25 cellular contexts compared by ENCODE assay signal in the genomic region with DNA sequence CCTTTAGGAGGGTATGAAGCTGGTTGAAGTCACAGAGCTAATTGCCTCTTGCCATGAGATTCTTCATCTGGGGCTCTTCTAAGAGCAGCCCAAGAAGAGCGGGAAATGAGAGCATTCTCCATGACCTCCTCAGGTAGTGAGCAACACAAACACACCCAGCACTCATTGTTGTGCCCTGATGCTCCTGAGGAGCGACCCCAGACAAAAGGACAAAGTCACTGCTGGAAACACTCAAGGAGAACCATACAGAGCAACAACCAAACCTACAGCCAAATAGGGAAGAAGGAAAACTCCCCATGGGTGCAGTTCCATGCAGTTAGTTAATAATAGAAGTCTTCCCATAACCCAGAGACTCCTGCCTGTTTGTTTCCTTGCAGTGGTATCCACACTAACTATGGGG.
"Had no signal": no experiment of that assay in that cellular context is flagged by ENCODE, and none has a peak within 500 bp of the region (broad histone marks: within the 10 kb centered on the region; RNA-seq: fewer than 3 reads in every experiment).

No MANE protein-coding gene starts in this region.

- H3K27me3 Mint-ChIP-seq: activated naive CD4-positive, alpha-beta T cell treated with anti-CD3 and anti-CD28 coated beads, Interleukin-2, amount 10 ng/mL, durations not matched to agents 7 days and 5 days had no signal

- H3K4me3 Mint-ChIP-seq: activated CD4-positive, alpha-beta memory T cell treated with anti-CD3 and anti-CD28 coated beads for 36 hours; activated CD8-positive, alpha-beta memory T cell treated with anti-CD3 and anti-CD28 coated beads, Interleukin-2, amount 10 ng/mL, durations not matched to agents 7 days and 5 days; activated CD8-positive, alpha-beta T cell treated with anti-CD3 and anti-CD28 coated beads, Interleukin-2, amount 10 ng/mL, durations not matched to agents 7 days and 5 days; activated naive CD4-positive, alpha-beta T cell treated with anti-CD3 and anti-CD28 coated beads, Interleukin-2, amount 10 ng/mL, durations not matched to agents 7 days and 5 days; activated naive CD8-positive, alpha-beta T cell treated with anti-CD3 and anti-CD28 coated beads, Interleukin-2, amount 10 ng/mL, durations not matched to agents 7 days and 5 days; activated T-helper 1 cell treated with anti-CD3 and anti-CD28 coated beads, Interleukin-12 subunit alpha, Interleukin-12 subunit beta, Interleukin-2, Interleukin-4 antibody, amounts not matched to agents 30 ng/mL and 10 ng/mL and 1 ng/mL, durations not matched to agents 14 hours and 24 hours and 36 hours; central memory CD8-positive, alpha-beta T cell; effector memory CD8-positive, alpha-beta T cell had no signal

- H3K9me3 Mint-ChIP-seq: activated CD4-positive, alpha-beta memory T cell treated with anti-CD3 and anti-CD28 coated beads for 36 hours; activated naive CD4-positive, alpha-beta T cell treated with anti-CD3 and anti-CD28 coated beads, Interleukin-2, amount 10 ng/mL, durations not matched to agents 7 days and 5 days; activated naive CD8-positive, alpha-beta T cell treated with anti-CD3 and anti-CD28 coated beads, Interleukin-2, amount 10 ng/mL, durations not matched to agents 7 days and 5 days; activated T-helper 1 cell treated with anti-CD3 and anti-CD28 coated beads, Interleukin-12 subunit alpha, Interleukin-12 subunit beta, Interleukin-2, Interleukin-4 antibody, amounts not matched to agents 30 ng/mL and 10 ng/mL and 1 ng/mL, durations not matched to agents 14 hours and 24 hours and 36 hours; activated T-helper 2 cell treated with anti-CD3 and anti-CD28 coated beads, Interferon-gamma antibody, Interleukin-2, Interleukin-4, amounts not matched to agents 10 μg/mL and 5 μg/mL and 100 μg/mL, durations not matched to agents 14 hours and 24 hours and 36 hours; central memory CD8-positive, alpha-beta T cell; effector memory CD8-positive, alpha-beta T cell had no signal

- H3K36me3 Mint-ChIP-seq: activated CD4-positive, alpha-beta memory T cell treated with anti-CD3 and anti-CD28 coated beads for 36 hours; activated CD8-positive, alpha-beta memory T cell treated with anti-CD3 and anti-CD28 coated beads, Interleukin-2, amount 10 ng/mL, durations not matched to agents 7 days and 5 days; activated naive CD4-positive, alpha-beta T cell treated with anti-CD3 and anti-CD28 coated beads, Interleukin-2, amount 10 ng/mL, durations not matched to agents 7 days and 5 days; activated naive CD4-positive, alpha-beta T cell treated with anti-CD3 and anti-CD28 coated beads, Interleukin-2, amount 50 U/mL, for 72 hours; activated naive CD8-positive, alpha-beta T cell treated with anti-CD3 and anti-CD28 coated beads, Interleukin-2, amount 10 ng/mL, durations not matched to agents 7 days and 5 days had no signal

- H3K27me3 ChIP-seq: ascending aorta, brain microvascular endothelial cell, esophagus squamous epithelium, gastroesophageal sphincter had no signal

- DNase-seq: activated CD4-positive, alpha-beta memory T cell treated with anti-CD3 and anti-CD28 coated beads for 36 hours; activated CD4-positive, alpha-beta T cell treated with anti-CD3 and anti-CD28 coated beads for 48 hours; activated CD8-positive, alpha-beta memory T cell treated with anti-CD3 and anti-CD28 coated beads, Interleukin-2, amount 10 ng/mL, durations not matched to agents 7 days and 5 days; activated CD8-positive, alpha-beta memory T cell treated with anti-CD3 and anti-CD28 coated beads, Interleukin-2, amount 50 U/mL, for 4 hours; activated CD8-positive, alpha-beta T cell treated with anti-CD3 and anti-CD28 coated beads, Interleukin-2, amount 10 ng/mL, durations not matched to agents 7 days and 5 days; activated effector memory CD4-positive, alpha-beta T cell treated with anti-CD3 and anti-CD28 coated beads, Interleukin-2, amount 50 U/mL, for 16 hours; activated naive CD4-positive, alpha-beta T cell treated with anti-CD3 and anti-CD28 coated beads, Interleukin-2, amount 10 ng/mL, durations not matched to agents 7 days and 5 days; activated naive CD8-positive, alpha-beta T cell treated with anti-CD3 and anti-CD28 coated beads, Interleukin-2, amount 10 ng/mL, durations not matched to agents 7 days and 5 days; activated T-cell treated with anti-CD3 and anti-CD28 coated beads, Interleukin-2, amount 50 U/mL, for 1 hour; activated T-cell treated with anti-CD3 and anti-CD28 coated beads, Interleukin-2, amount 50 U/mL, for 48 hours; brain microvascular endothelial cell; cortex of kidney; dermis blood vessel endothelial cell; effector CD4-positive, alpha-beta T cell; effector memory CD8-positive, alpha-beta T cell; esophagus squamous epithelium; foreskin melanocyte; heart right ventricle; T-helper 2 cell had no signal

- H3K9me3 ChIP-seq: ascending aorta, esophagus squamous epithelium, gastroesophageal sphincter, heart right ventricle had no signal

- H3K4me1 ChIP-seq: ascending aorta, esophagus squamous epithelium, heart right ventricle had no signal

- H3K4me3 ChIP-seq: ascending aorta, esophagus squamous epithelium, gastroesophageal sphincter, heart right ventricle had no signal

- H3K27ac Mint-ChIP-seq: activated CD4-positive, alpha-beta memory T cell treated with anti-CD3 and anti-CD28 coated beads for 36 hours; activated CD8-positive, alpha-beta memory T cell treated with anti-CD3 and anti-CD28 coated beads, Interleukin-2, amount 10 ng/mL, durations not matched to agents 7 days and 5 days; activated CD8-positive, alpha-beta T cell treated with anti-CD3 and anti-CD28 coated beads, Interleukin-2, amount 10 ng/mL, durations not matched to agents 7 days and 5 days; activated naive CD4-positive, alpha-beta T cell treated with anti-CD3 and anti-CD28 coated beads, Interleukin-2, amount 10 ng/mL, durations not matched to agents 7 days and 5 days; activated naive CD4-positive, alpha-beta T cell treated with anti-CD3 and anti-CD28 coated beads, Interleukin-2, amount 50 U/mL, for 72 hours; activated naive CD8-positive, alpha-beta T cell treated with anti-CD3 and anti-CD28 coated beads, Interleukin-2, amount 10 ng/mL, durations not matched to agents 7 days and 5 days; activated T-helper 1 cell treated with anti-CD3 and anti-CD28 coated beads, Interleukin-12 subunit alpha, Interleukin-12 subunit beta, Interleukin-2, Interleukin-4 antibody, amounts not matched to agents 30 ng/mL and 10 ng/mL and 1 ng/mL, durations not matched to agents 14 hours and 24 hours and 36 hours; activated T-helper 2 cell treated with anti-CD3 and anti-CD28 coated beads, Interferon-gamma antibody, Interleukin-2, Interleukin-4, amounts not matched to agents 10 μg/mL and 5 μg/mL and 100 μg/mL, durations not matched to agents 14 hours and 24 hours and 36 hours; effector memory CD8-positive, alpha-beta T cell had no signal

- H3K4me1 Mint-ChIP-seq: activated CD8-positive, alpha-beta memory T cell treated with anti-CD3 and anti-CD28 coated beads, Interleukin-2, amount 10 ng/mL, durations not matched to agents 7 days and 5 days; activated naive CD4-positive, alpha-beta T cell treated with anti-CD3 and anti-CD28 coated beads, Interleukin-2, amount 10 ng/mL, durations not matched to agents 7 days and 5 days; activated naive CD8-positive, alpha-beta T cell treated with anti-CD3 and anti-CD28 coated beads, Interleukin-2, amount 10 ng/mL, durations not matched to agents 7 days and 5 days; central memory CD8-positive, alpha-beta T cell had no signal

- ATAC-seq: activated CD8-positive, alpha-beta memory T cell treated with anti-CD3 and anti-CD28 coated beads, Interleukin-2, amount 10 ng/mL, durations not matched to agents 7 days and 5 days; activated CD8-positive, alpha-beta T cell treated with anti-CD3 and anti-CD28 coated beads, Interleukin-2, amount 10 ng/mL, durations not matched to agents 7 days and 5 days; activated naive CD4-positive, alpha-beta T cell treated with anti-CD3 and anti-CD28 coated beads, Interleukin-2, amount 50 U/mL, for 72 hours; effector memory CD8-positive, alpha-beta T cell; gastroesophageal sphincter; heart right ventricle had no signal

- H3K27ac ChIP-seq: ascending aorta, brain microvascular endothelial cell, esophagus squamous epithelium, gastroesophageal sphincter, heart right ventricle had no signal

- H3K36me3 ChIP-seq: ascending aorta, brain microvascular endothelial cell, esophagus squamous epithelium, gastroesophageal sphincter, heart right ventricle had no signal
